Comparison of ENCODE assay signal across 10 cellular contexts in genomic region chr16:15951852-15952251, GRCh38. TPM values are rescaled to one million over a fixed set of nuclear protein-coding genes. Genes with fewer than 3 reads are reported as not detected.
A peak's percentile ranks its signal among the peaks of the same experiment; 100 is the strongest.
DNase-seq lines count a peak whose midpoint lies in the region; ATAC-seq and TF ChIP-seq lines count a peak whose summit lies in the region.
"Had no signal": no experiment of that assay in that cellular context is flagged by ENCODE, and none has a peak within 500 bp of the region (broad histone marks: within the 10 kb centered on the region; RNA-seq: fewer than 3 reads in every experiment).

No MANE protein-coding gene starts in this region.

- in situ Hi-C loops in HAP-1 (cut with MboI; ENCODE audit: low sequenced_read_pairs): no loop called here

- H3K27me3 ChIP-seq in ACC112 (ENCODE audit: insufficient read depth, low read length): no peaks in the 10 kb centered on the region
- no peaks in the 10 kb centered on the region for H3K27me3 ChIP-seq in HAP-1 (ENCODE audit: low read depth)

- H3K27ac ChIP-seq in ACC112 (ENCODE audit: low read depth, low read length): peak overlapping the region; percentile 46; the same call in 1 of the 2 replicates

- peaks cover 76% of the 10 kb centered on the region for H3K79me2 ChIP-seq in ACC112 (ENCODE audit: control insufficient read depth, insufficient read depth, low read length, unreplicated experiment)

- H3K4me1 ChIP-seq in ACC112 (ENCODE audit: control insufficient read depth, insufficient read depth, low read length, unreplicated experiment): peaks cover 19% of the 10 kb centered on the region
- peaks cover 17% of the 10 kb centered on the region for H3K4me1 ChIP-seq in HAP-1

- no peak for DNase-seq in HAP-1 (ENCODE audit: low spot score in 2 of 2)
- no peak for DNase-seq in activated naive CD4-positive, alpha-beta T cell treated with anti-CD3 and anti-CD28 coated beads, Interleukin-2, amount 50 U/mL, for 72 hours (ENCODE audit: low spot score in 2 of 2)
- no peak for DNase-seq in iPS-NIHi7 (ENCODE audit: extremely low spot score)
- no peak for DNase-seq in NCI-H2227 (lab: John Stamatoyannopoulos, UW; ENCODE audit: unreplicated experiment)
- no peak for DNase-seq in NCI-H1417 (lab: John Stamatoyannopoulos, UW)
- DNase-seq: DMS53, NCI-H226 had no signal

- H3K9me3 ChIP-seq in HAP-1: no peaks in the 10 kb centered on the region

- peaks cover 18 to 44% of the 10 kb centered on the region in 2 donors for H3K36me3 Mint-ChIP-seq in activated naive CD4-positive, alpha-beta T cell treated with anti-CD3 and anti-CD28 coated beads, Interleukin-2, amount 50 U/mL, for 72 hours
- H3K36me3 Mint-ChIP-seq in nephron (ENCODE audit: low read depth): no peaks in the 10 kb centered on the region

- H3K4me3 Mint-ChIP-seq in nephron: peak overlapping the region; percentile 19 to 96 (median 83)

- no peak for ATAC-seq in activated naive CD4-positive, alpha-beta T cell treated with anti-CD3 and anti-CD28 coated beads, Interleukin-2, amount 50 U/mL, for 72 hours
- no peak for ATAC-seq in HG03108 (IDR thresholded peaks at IDR 0.05; ENCODE audit: unreplicated experiment)

- H3K27ac Mint-ChIP-seq in activated naive CD4-positive, alpha-beta T cell treated with anti-CD3 and anti-CD28 coated beads, Interleukin-2, amount 50 U/mL, for 72 hours: peak overlapping the region; percentile 82 to 88
- H3K27ac Mint-ChIP-seq in nephron: peak overlapping the region in 1 of 3 experiments; percentile 33

- H3K4me3 ChIP-seq in ACC112 (ENCODE audit: low read depth, low read length) (peak overlapping the region; percentile 80), HAP-1 (peak overlapping the region; percentile 65)

- peaks cover 0 to 4% of the 10 kb centered on the region in 2 donors for H3K9me3 Mint-ChIP-seq in activated naive CD4-positive, alpha-beta T cell treated with anti-CD3 and anti-CD28 coated beads, Interleukin-2, amount 50 U/mL, for 72 hours
- no peaks in the 10 kb centered on the region for H3K9me3 Mint-ChIP-seq in nephron

- 0 out of 2 replicates have a peak, but pooled peaks cover 3% of the 10 kb centered on the region for H3K36me3 ChIP-seq in ACC112 (ENCODE audit: insufficient read depth, low read length)
- H3K36me3 ChIP-seq in HAP-1 (replicated peaks): no peaks in the 10 kb centered on the region; the same call in none of the 2 replicates

- H3K27me3 Mint-ChIP-seq in nephron (ENCODE audit: low read depth): peaks cover 4% of the 10 kb centered on the region

- TF ChIP-seq CTCF in nephron (IDR thresholded peaks at IDR 0.05; ENCODE audit: unreplicated experiment in 3 of 3): no peak

- no peak overlapping the region for H2AFZ ChIP-seq in ACC112 (ENCODE audit: low read length, unreplicated experiment)

- peaks cover 29% of the 10 kb centered on the region for H3K4me1 Mint-ChIP-seq in nephron

RNA-seq across cellular contexts. Expression of gene ABCC1, which starts 2.4 kb away (rescaled TPM):
- 10 to 100 TPM; 51.8 to 66.9 TPM for total RNA-seq in activated naive CD4-positive, alpha-beta T cell treated with anti-CD3 and anti-CD28 coated beads, Interleukin-2, amount 50 U/mL, for 72 hours
